Comparison of ENCODE assay signal across 10 cellular contexts in genomic region chr1:169891539-169891885, GRCh38. TPM values are rescaled to one million over a fixed set of nuclear protein-coding genes. Genes with fewer than 3 reads are reported as not detected.
DNase-seq lines count a peak whose midpoint lies in the region; ATAC-seq and TF ChIP-seq lines count a peak whose summit lies in the region.
"Had no signal": no experiment of that assay in that cellular context is flagged by ENCODE, and none has a peak within 500 bp of the region (broad histone marks: within the 10 kb centered on the region; RNA-seq: fewer than 3 reads in every experiment).

No MANE protein-coding gene starts in this region.

- no peak for TF ChIP-seq CTCF in mammary epithelial cell (conservative IDR thresholded peaks at IDR 0.05 in 1 of 2, IDR thresholded peaks at IDR 0.05 in 1 of 2; ENCODE audit: extremely low read depth in 1 of 2, insufficient read depth in 1 of 2, low read depth in 1 of 2, low read length in 2 of 2)
- no peak for TF ChIP-seq CTCF in natural killer cell (IDR thresholded peaks at IDR 0.05)
- no peak for TF ChIP-seq CTCF in omental fat pad (IDR thresholded peaks at IDR 0.05)
- no peak for TF ChIP-seq CTCF in CD14-positive monocyte (IDR thresholded peaks at IDR 0.05)

- peaks cover 50% of the 10 kb centered on the region for H3K79me2 ChIP-seq in mammary epithelial cell (ENCODE audit: insufficient read depth, low read length)

- H3K4me3 Mint-ChIP-seq in CD4-positive, CD25-positive, alpha-beta regulatory T cell: peak overlapping the region; percentile 94 to 97 (median 95)
- peak overlapping the region; percentile 78 for H3K4me3 Mint-ChIP-seq in natural killer cell
- no peak overlapping the region for H3K4me3 Mint-ChIP-seq in CD14-positive monocyte

- CTCF ChIA-PET in mammary epithelial cell (lab: Charles Lee; ENCODE audit: low non-redundant PET): no interaction called here

- H3K27ac Mint-ChIP-seq in CD4-positive, CD25-positive, alpha-beta regulatory T cell: peak overlapping the region; percentile 69 to 100 (median 93)
- H3K27ac Mint-ChIP-seq in natural killer cell (peak overlapping the region; percentile 100), CD14-positive monocyte (peak overlapping the region in 2 of 7 donors; percentile 2 to 12)

- H3K27ac ChIP-seq in CD4-positive, CD25-positive, alpha-beta regulatory T cell (ENCODE audit: insufficient read depth, low read length, poor library complexity, severe bottlenecking): peak overlapping the region; percentile 98
- no peak overlapping the region for H3K27ac ChIP-seq in mammary epithelial cell (ENCODE audit: insufficient read depth, low read depth, low read length)

- peaks cover 14% of the 10 kb centered on the region for H3K36me3 Mint-ChIP-seq in CD4-positive, CD25-positive, alpha-beta regulatory T cell
- peaks cover 5% of the 10 kb centered on the region for H3K36me3 Mint-ChIP-seq in natural killer cell
- H3K36me3 Mint-ChIP-seq in CD14-positive monocyte: peaks cover 21 to 23% of the 10 kb centered on the region in 2 donors

- H3K27me3 Mint-ChIP-seq in CD4-positive, CD25-positive, alpha-beta regulatory T cell: peaks cover 1% of the 10 kb centered on the region
- peaks cover 0 to 4% of the 10 kb centered on the region in 2 donors for H3K27me3 Mint-ChIP-seq in natural killer cell (ENCODE audit: low read depth in 2 of 2)
- peaks cover 0 to 5% (median 0%) of the 10 kb centered on the region in 3 donors for H3K27me3 Mint-ChIP-seq in CD14-positive monocyte (ENCODE audit: low read depth in 3 of 3)

- H2AFZ ChIP-seq in mammary epithelial cell (ENCODE audit: low read depth, low read length): no peak overlapping the region

- H3K4me2 ChIP-seq in mammary epithelial cell (ENCODE audit: insufficient read depth, low read depth, low read length): peak overlapping the region; percentile 80

- H3K4me1 Mint-ChIP-seq in CD4-positive, CD25-positive, alpha-beta regulatory T cell: peaks cover 40 to 64% (median 55%) of the 10 kb centered on the region in 4 donors
- H3K4me1 Mint-ChIP-seq in natural killer cell (peaks cover 46 to 49% of the 10 kb centered on the region in 2 donors), CD14-positive monocyte (peaks cover 46% of the 10 kb centered on the region)

- ATAC-seq in CD4-positive, CD25-positive, alpha-beta regulatory T cell (ENCODE audit: low read depth in 2 of 2): no peak
- no peak for ATAC-seq in natural killer cell
- no peak for ATAC-seq in omental fat pad (ENCODE audit: low FRiP score)

- peak overlapping the region; percentile 96 for H3K4me3 ChIP-seq in CD4-positive, CD25-positive, alpha-beta regulatory T cell (ENCODE audit: low read depth, low read length)
- H3K4me3 ChIP-seq in Jurkat, Clone E6-1 (ENCODE audit: low read length): peak overlapping the region; percentile 4; the same call in 1 of the 2 replicates
- H3K4me3 ChIP-seq in mammary epithelial cell (replicated peaks in 1 of 3; ENCODE audit: insufficient read depth in 1 of 3, low read depth in 2 of 3, low read length in 3 of 3): no peak overlapping the region
- H3K4me3 ChIP-seq: testis had no signal

- H3K36me3 ChIP-seq in CD4-positive, CD25-positive, alpha-beta regulatory T cell (ENCODE audit: control insufficient read depth, insufficient read depth, low read length): peaks cover 17% of the 10 kb centered on the region
- H3K36me3 ChIP-seq in mammary epithelial cell (ENCODE audit: insufficient read depth, low read length): peaks cover 3% of the 10 kb centered on the region

- WGBS in mammary epithelial cell (ENCODE audit: low coverage, missing lambda C conversion rate): 62% methylated on average over 2 of the region's 2 CpGs

- dilution Hi-C loops in mammary epithelial cell (cut with HindIII; ENCODE audit: low sequenced_read_pairs): no loop called here

- H3K27me3 ChIP-seq in CD4-positive, CD25-positive, alpha-beta regulatory T cell (ENCODE audit: control insufficient read depth, insufficient read depth, low read length): peaks cover 2% of the 10 kb centered on the region
- H3K27me3 ChIP-seq in mammary epithelial cell (ENCODE audit: insufficient read depth, low read length): no peaks in the 10 kb centered on the region
- H3K27me3 ChIP-seq: testis had no signal

- H3K9ac ChIP-seq in mammary epithelial cell (ENCODE audit: insufficient read depth, low read length): no peak overlapping the region

- H3K4me1 ChIP-seq in CD4-positive, CD25-positive, alpha-beta regulatory T cell (ENCODE audit: control insufficient read depth, insufficient read depth, low read length, poor library complexity, severe bottlenecking): peaks cover 26% of the 10 kb centered on the region
- H3K4me1 ChIP-seq in mammary epithelial cell (ENCODE audit: insufficient read depth, low read length): peaks cover 20% of the 10 kb centered on the region

- BruUV-seq in mammary epithelial cell (replicated peaks; lab: Mats Ljungman, UMichigan): no TSS peak

- in situ Hi-C loops in mammary epithelial cell (cut with MboI; ENCODE audit: low sequenced_read_pairs in 2 of 2): no loop called here

- no peaks in the 10 kb centered on the region for H3K9me3 ChIP-seq in CD4-positive, CD25-positive, alpha-beta regulatory T cell (ENCODE audit: control insufficient read depth in 2 of 2, low read length in 2 of 2)
- H3K9me3 ChIP-seq in mammary epithelial cell (replicated peaks; ENCODE audit: insufficient read depth, low read length): no peaks in the 10 kb centered on the region
- H3K9me3 ChIP-seq: testis had no signal

- intact Hi-C loops in mammary epithelial cell (cut with micrococcal nuclease): loop anchor here (5.0 kb wide), 1 partner anchor 99 kb away; the partner anchor contains the start of gene METTL18
- intact Hi-C loops in natural killer cell (cut with micrococcal nuclease): loop anchor here (5.0 kb wide), 4 partner anchors 199 to 1891 kb away; partner anchors contain the start of genes GORAB, METTL13 and PRRC2C
- intact Hi-C loops in CD14-positive monocyte (cut with micrococcal nuclease): loop anchor here (5.0 to 10.0 kb wide), 4 partner anchors 181 to 643 kb away; partner anchors contain the start of genes KIFAP3 (in 2 of the 2), BLZF1 (in 1 of the 2), GORAB (in 1 of the 2) and NME7 (in 1 of the 2)

- no peaks in the 10 kb centered on the region for H4K20me1 ChIP-seq in mammary epithelial cell (ENCODE audit: insufficient read depth, low read length)

- DNase-seq in CD4-positive, CD25-positive, alpha-beta regulatory T cell: no peak
- no peak for DNase-seq in Jurkat, Clone E6-1 (ENCODE audit: low read depth, low spot score)
- no peak for DNase-seq in mammary epithelial cell
- no peak for DNase-seq in natural killer cell
- DNase-seq in omental fat pad (ENCODE audit: low spot score): no peak
- no peak for DNase-seq in HuH-7 (ENCODE audit: low spot score)
- DNase-seq in NCI-H1930 (lab: John Stamatoyannopoulos, UW): no peak
- no peak for DNase-seq in CD14-positive monocyte (ENCODE audit: low spot score)
- DNase-seq: SHP77, testis had no signal

- no peaks in the 10 kb centered on the region for H3K9me3 Mint-ChIP-seq in CD4-positive, CD25-positive, alpha-beta regulatory T cell
- H3K9me3 Mint-ChIP-seq in natural killer cell: no peaks in the 10 kb centered on the region
- H3K9me3 Mint-ChIP-seq in CD14-positive monocyte: no peaks in the 10 kb centered on the region

RNA-seq across cellular contexts. Expression of gene SCYL3, which starts 2.2 kb away (rescaled TPM):
- 14.0 TPM for total RNA-seq in CD4-positive, CD25-positive, alpha-beta regulatory T cell
- 10 to 100 TPM; 14.4 to 18.9 (median 15.1) TPM for polyA plus RNA-seq in CD4-positive, CD25-positive, alpha-beta regulatory T cell
- 11.9 TPM for polyA plus RNA-seq in Jurkat, Clone E6-1 (2012; ENCODE audit: insufficient read depth, insufficient read length)
- total RNA-seq in mammary epithelial cell: 1 to 10 TPM; 4.8 to 9.5 TPM
- 3.0 TPM for polyA plus RNA-seq in mammary epithelial cell
- polyA minus RNA-seq in mammary epithelial cell: 5.3 TPM
- total RNA-seq in natural killer cell: 10 to 100 TPM in 1 of 3 donors, 1 to 10 TPM in 2; 6.0 to 12.3 (median 7.0) TPM
- total RNA-seq in omental fat pad: 10 to 100 TPM in 2 of 4 donors, 1 to 10 TPM in 2; 7.0 to 17.2 (median 10.9) TPM
- 1 to 10 TPM; 2.3 to 3.6 TPM for polyA plus RNA-seq in CD14-positive monocyte

Comparison
In these comparisons a context has a peak if more than half of its experiments do, and no peak if none do; other contexts are left out.
1. H3K4me3 ChIP-seq: peak in CD4-positive, CD25-positive, alpha-beta regulatory T cell (single experiment) and Jurkat, Clone E6-1 (single experiment); none in mammary epithelial cell (0 of 3).
2. H3K4me3 Mint-ChIP-seq: peak in CD4-positive, CD25-positive, alpha-beta regulatory T cell (4 of 4) and natural killer cell (single experiment); none in CD14-positive monocyte (0 of 2).